Comparison of ENCODE assay signal across 29 cellular contexts in the genomic region with DNA sequence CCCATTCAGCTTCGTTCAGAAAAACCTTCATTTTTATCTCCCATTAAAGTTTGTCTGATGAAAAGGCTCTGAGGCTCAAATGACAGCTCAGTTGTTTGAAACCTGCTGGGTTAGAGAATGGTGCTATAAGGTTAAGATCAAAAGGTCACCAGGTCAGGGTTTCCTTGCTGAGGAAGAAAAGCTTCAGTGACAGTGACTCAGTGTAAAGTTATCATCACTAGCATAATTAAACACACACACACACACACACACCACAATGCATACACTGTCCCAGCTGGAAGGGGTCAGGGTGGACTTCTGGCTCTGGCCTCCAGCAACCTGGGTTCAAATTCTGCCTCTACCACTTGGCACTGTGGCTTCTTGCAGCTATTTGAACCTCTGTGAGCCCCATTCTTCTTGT.
"Had no signal": no experiment of that assay in that cellular context is flagged by ENCODE, and none has a peak within 500 bp of the region (broad histone marks: within the 10 kb centered on the region; RNA-seq: fewer than 3 reads in every experiment).

No MANE protein-coding gene starts in this region.

- H3K36me3 ChIP-seq: ascending aorta, MG63, Peyer's patch, SJCRH30, WERI-Rb-1 had no signal

- H3K9me3 Mint-ChIP-seq: activated CD8-positive, alpha-beta T cell treated with anti-CD3 and anti-CD28 coated beads for 36 hours; activated naive CD4-positive, alpha-beta T cell treated with anti-CD3 and anti-CD28 coated beads, Interleukin-2, amount 10 ng/mL, durations not matched to agents 7 days and 5 days; activated naive CD8-positive, alpha-beta T cell treated with anti-CD3 and anti-CD28 coated beads, Interleukin-2, amount 10 ng/mL, durations not matched to agents 7 days and 5 days; activated T-cell treated with anti-CD3 and anti-CD28 coated beads, Interleukin-2, amount 50 U/mL, for 72 hours; activated T-helper 2 cell treated with anti-CD3 and anti-CD28 coated beads, Interferon-gamma antibody, Interleukin-2, Interleukin-4, amounts not matched to agents 10 μg/mL and 5 μg/mL and 100 μg/mL, durations not matched to agents 14 hours and 24 hours and 36 hours had no signal

- H3K9ac ChIP-seq: SK-N-SH had no signal

- H3K4me3 Mint-ChIP-seq: activated CD4-positive, alpha-beta T cell treated with anti-CD3 and anti-CD28 coated beads for 36 hours; activated CD8-positive, alpha-beta T cell treated with anti-CD3 and anti-CD28 coated beads for 36 hours; activated naive CD4-positive, alpha-beta T cell treated with anti-CD3 and anti-CD28 coated beads, Interleukin-2, amount 10 ng/mL, durations not matched to agents 7 days and 5 days; activated naive CD8-positive, alpha-beta T cell treated with anti-CD3 and anti-CD28 coated beads, Interleukin-2, amount 10 ng/mL, durations not matched to agents 7 days and 5 days; activated T-cell treated with anti-CD3 and anti-CD28 coated beads, Interleukin-2, amount 50 U/mL, for 72 hours had no signal

- DNase-seq: activated CD4-positive, alpha-beta T cell treated with anti-CD3 and anti-CD28 coated beads for 36 hours; activated CD4-positive, alpha-beta T cell treated with anti-CD3 and anti-CD28 coated beads, Interleukin-2, amount 50 U/mL, for 1 hour; activated CD8-positive, alpha-beta memory T cell treated with anti-CD3 and anti-CD28 coated beads, Interleukin-2, amount 50 U/mL, for 4 hours; activated CD8-positive, alpha-beta T cell treated with anti-CD3 and anti-CD28 coated beads for 36 hours; activated gamma-delta T cell treated with Interleukin-2 at 50 U/mL for 16 hours; activated naive CD4-positive, alpha-beta T cell treated with anti-CD3 and anti-CD28 coated beads, Interleukin-2, amount 10 ng/mL, durations not matched to agents 7 days and 5 days; activated naive CD8-positive, alpha-beta T cell treated with anti-CD3 and anti-CD28 coated beads, Interleukin-2, amount 10 ng/mL, durations not matched to agents 7 days and 5 days; activated T-cell treated with anti-CD3 and anti-CD28 coated beads, Interleukin-2, amount 50 U/mL, for 72 hours; amniotic stem cell; body of pancreas; central memory CD4-positive, alpha-beta T cell; MG63; MV-4-11; NCI-H1092 treated with DMSO at 0.1 percent for 48 hours; NCI-H1436; NCI-H1694 treated with DMSO at 0.1 percent for 48 hours; NCI-H2029 treated with DMSO at 0.1 percent for 48 hours; NCI-H446; NCI-H524; Peyer's patch; Right ventricle myocardium superior; SJCRH30; SK-N-SH; T-helper 1 cell; WERI-Rb-1 had no signal

- H3K36me3 Mint-ChIP-seq: activated naive CD4-positive, alpha-beta T cell treated with anti-CD3 and anti-CD28 coated beads, Interleukin-2, amount 10 ng/mL, durations not matched to agents 7 days and 5 days; activated naive CD8-positive, alpha-beta T cell treated with anti-CD3 and anti-CD28 coated beads, Interleukin-2, amount 10 ng/mL, durations not matched to agents 7 days and 5 days had no signal

- H3K4me1 Mint-ChIP-seq: activated CD4-positive, alpha-beta T cell treated with anti-CD3 and anti-CD28 coated beads for 36 hours; activated naive CD4-positive, alpha-beta T cell treated with anti-CD3 and anti-CD28 coated beads, Interleukin-2, amount 10 ng/mL, durations not matched to agents 7 days and 5 days; activated naive CD8-positive, alpha-beta T cell treated with anti-CD3 and anti-CD28 coated beads, Interleukin-2, amount 10 ng/mL, durations not matched to agents 7 days and 5 days had no signal

- H3K4me2 ChIP-seq: SK-N-SH had no signal

- H3K27ac ChIP-seq: ascending aorta, body of pancreas, Peyer's patch, RWPE1, SJCRH30, WERI-Rb-1 had no signal

- FAIRE-seq: bronchial epithelial cell had no signal

- H3K4me3 ChIP-seq: ascending aorta, body of pancreas, MG63, Peyer's patch, SJCRH30 had no signal

- H3K27me3 ChIP-seq: ascending aorta, body of pancreas, MG63, Peyer's patch, SJCRH30 had no signal

- H3K4me1 ChIP-seq: ascending aorta, Peyer's patch, SJCRH30 had no signal

- H3K27ac Mint-ChIP-seq: activated CD4-positive, alpha-beta T cell treated with anti-CD3 and anti-CD28 coated beads for 36 hours; activated CD8-positive, alpha-beta T cell treated with anti-CD3 and anti-CD28 coated beads for 36 hours; activated naive CD4-positive, alpha-beta T cell treated with anti-CD3 and anti-CD28 coated beads, Interleukin-2, amount 10 ng/mL, durations not matched to agents 7 days and 5 days; activated naive CD8-positive, alpha-beta T cell treated with anti-CD3 and anti-CD28 coated beads, Interleukin-2, amount 10 ng/mL, durations not matched to agents 7 days and 5 days; activated T-cell treated with anti-CD3 and anti-CD28 coated beads, Interleukin-2, amount 50 U/mL, for 72 hours; activated T-helper 2 cell treated with anti-CD3 and anti-CD28 coated beads, Interferon-gamma antibody, Interleukin-2, Interleukin-4, amounts not matched to agents 10 μg/mL and 5 μg/mL and 100 μg/mL, durations not matched to agents 14 hours and 24 hours and 36 hours had no signal

- H3K9me3 ChIP-seq: ascending aorta, body of pancreas, MG63, Peyer's patch, SJCRH30, SK-N-SH had no signal

- ATAC-seq: activated CD4-positive, alpha-beta T cell treated with anti-CD3 and anti-CD28 coated beads for 36 hours; activated CD8-positive, alpha-beta T cell treated with anti-CD3 and anti-CD28 coated beads for 36 hours; activated T-cell treated with anti-CD3 and anti-CD28 coated beads, Interleukin-2, amount 50 U/mL, for 72 hours; body of pancreas had no signal
